ENCODE assay signal across 15 cellular contexts in the genomic region with DNA sequence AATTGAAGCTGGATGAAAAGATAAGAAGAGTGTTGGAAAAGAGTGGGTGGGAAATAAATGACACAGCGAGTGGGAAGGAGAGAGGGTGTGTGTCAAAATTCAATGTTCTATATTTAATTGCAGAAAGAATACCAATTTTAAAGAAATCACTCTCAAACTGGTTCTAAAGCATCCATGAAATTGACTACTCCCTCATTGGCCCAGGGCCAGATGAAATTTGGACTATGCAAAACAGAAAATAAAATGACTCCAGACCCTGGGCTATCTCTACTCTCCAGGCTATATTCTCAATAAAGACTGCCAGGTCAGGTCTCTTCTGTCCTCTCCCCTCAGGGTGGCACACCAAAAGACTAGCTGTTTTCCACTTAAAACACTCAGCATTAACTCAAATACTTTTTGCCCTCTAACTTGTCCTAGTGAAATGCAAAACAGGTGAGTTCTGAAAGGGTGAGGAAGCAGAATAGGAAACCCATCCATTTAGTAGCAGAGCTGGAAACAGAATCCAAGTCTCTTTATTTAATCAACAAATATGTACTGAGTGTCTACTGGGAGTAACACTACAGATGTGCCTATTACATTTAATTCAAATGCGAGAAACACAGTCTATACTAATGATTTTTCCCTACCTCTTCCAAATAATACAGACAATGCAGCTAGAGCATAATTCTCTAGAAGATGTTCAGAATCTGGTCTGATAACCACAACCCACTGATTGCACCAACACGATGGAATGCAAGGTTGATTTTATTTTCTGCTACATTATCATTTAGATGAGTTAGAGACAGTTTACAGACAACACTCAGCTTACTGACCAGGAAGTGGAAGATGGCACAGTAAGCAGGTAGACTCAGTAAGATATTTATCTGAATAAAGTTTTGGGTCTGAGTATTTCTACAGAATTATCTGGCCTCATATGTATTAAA. TPM values are rescaled to one million over a fixed set of nuclear protein-coding genes. Genes with fewer than 3 reads are reported as not detected.
DNase-seq lines count a peak whose midpoint lies in the region; ATAC-seq and TF ChIP-seq lines count a peak whose summit lies in the region.
"Had no signal": no experiment of that assay in that cellular context is flagged by ENCODE, and none has a peak within 500 bp of the region (broad histone marks: within the 10 kb centered on the region; RNA-seq: fewer than 3 reads in every experiment).

No MANE protein-coding gene starts in this region.

- TF ChIP-seq CTCF in OCI-LY3 (IDR thresholded peaks at IDR 0.05; ENCODE audit: low read depth, low read length), result no peak
- TF ChIP-seq CTCF in fibroblast of mammary gland (conservative IDR thresholded peaks at IDR 0.05; ENCODE audit: control insufficient read depth, insufficient read depth, low read depth, low read length), result no peak
- TF ChIP-seq CTCF in progenitor cell of endocrine pancreas (IDR thresholded peaks at IDR 0.05; ENCODE audit: unreplicated experiment), result no peak

- H3K4me3 Mint-ChIP-seq in progenitor cell of endocrine pancreas (ENCODE audit: low read depth), result no peak overlapping the region
- H3K4me3 Mint-ChIP-seq: activated T-cell treated with anti-CD3 and anti-CD28 coated beads, Interleukin-2, amount 50 U/mL, for 72 hours had no signal

- peak overlapping the region; percentile 47 for H3K27ac Mint-ChIP-seq in progenitor cell of endocrine pancreas
- H3K27ac Mint-ChIP-seq: activated T-cell treated with anti-CD3 and anti-CD28 coated beads, Interleukin-2, amount 50 U/mL, for 72 hours had no signal

- 78 to 83% methylated on average over 3 of the region's 3 CpGs for WGBS in GM23248 (ENCODE audit: low coverage in 1 of 2, low lambda C conversion rate in 2 of 2, missing lambda C conversion rate in 2 of 2), 2 experiments

- in situ Hi-C loops in GM23248 (cut with MboI), result no loop called here

- peaks cover 23% of the 10 kb centered on the region for H3K36me3 ChIP-seq in GM23248 (ENCODE audit: low read depth)
- H3K36me3 ChIP-seq in OCI-LY3 (replicated peaks; ENCODE audit: low read depth, low read length), result peaks cover 2% of the 10 kb centered on the region

- DNase-seq in GM23248, result peak; percentile 11
- peak; percentile 4 for DNase-seq in fibroblast of mammary gland (ENCODE audit: low read depth)
- no peak for DNase-seq in progenitor cell of endocrine pancreas (ENCODE audit: low spot score, unreplicated experiment)
- no peak for DNase-seq in NCI-H2081 (lab: John Stamatoyannopoulos, UW)
- no peak for DNase-seq in SW480 (ENCODE audit: low spot score)
- no peak for DNase-seq in DMS114 treated with DMSO at 0.1 percent for 48 hours (lab: John Stamatoyannopoulos, UW; ENCODE audit: unreplicated experiment)
- DNase-seq: activated CD4-positive, CD25-positive, alpha-beta regulatory T cell; activated T-cell treated with anti-CD3 and anti-CD28 coated beads, Interleukin-2, amount 50 U/mL, for 72 hours; SIG-M5 had no signal

- no peaks in the 10 kb centered on the region for H3K9me2 ChIP-seq in GM23248 (ENCODE audit: insufficient read depth)

- no peaks in the 10 kb centered on the region for H3K27me3 Mint-ChIP-seq in progenitor cell of endocrine pancreas

- H3K4me2 ChIP-seq in GM23248 (ENCODE audit: unreplicated experiment) (no peak overlapping the region), OCI-LY3 (ENCODE audit: low read length) (peak overlapping the region; percentile 63)

- no peaks in the 10 kb centered on the region for H3K9me3 ChIP-seq in GM23248 (ENCODE audit: low read depth)
- no peaks in the 10 kb centered on the region for H3K9me3 ChIP-seq in OCI-LY3 (ENCODE audit: insufficient read depth, low read length)
- H3K9me3 ChIP-seq: thoracic aorta had no signal

- peaks cover 13% of the 10 kb centered on the region for H3K36me3 Mint-ChIP-seq in progenitor cell of endocrine pancreas (ENCODE audit: insufficient read depth)

- peaks cover 15% of the 10 kb centered on the region; the same call in 1 of the 2 replicates for H3K4me1 ChIP-seq in GM23248 (ENCODE audit: insufficient read depth)
- peaks cover 22% of the 10 kb centered on the region for H3K4me1 ChIP-seq in OCI-LY3 (ENCODE audit: low read length)

- peaks cover 88% of the 10 kb centered on the region for H3K79me2 ChIP-seq in GM23248 (ENCODE audit: insufficient read depth)
- H3K79me2 ChIP-seq in OCI-LY3 (ENCODE audit: low read length), result peaks cover 20% of the 10 kb centered on the region; the same call in 1 of the 2 replicates

- peaks cover 23% of the 10 kb centered on the region for H3K4me1 Mint-ChIP-seq in progenitor cell of endocrine pancreas (ENCODE audit: low read depth)

- H3K27ac ChIP-seq in GM23248 (no peak overlapping the region), OCI-LY3 (ENCODE audit: low read length) (no peak overlapping the region)
- H3K27ac ChIP-seq: thoracic aorta had no signal

- H3K4me3 ChIP-seq in GM23248 (no peak overlapping the region), OCI-LY3 (ENCODE audit: low read length) (peak overlapping the region; percentile 22; the same call in 1 of the 2 replicates), fibroblast of mammary gland (ENCODE audit: control insufficient read depth, low read depth, low read length) (no peak overlapping the region)
- H3K4me3 ChIP-seq: cardiac muscle cell, thoracic aorta had no signal

- H3K27me3 ChIP-seq in GM23248 (replicated peaks; ENCODE audit: insufficient read depth) (no peaks in the 10 kb centered on the region), OCI-LY3 (ENCODE audit: low read depth, low read length) (no peaks in the 10 kb centered on the region)
- H3K27me3 ChIP-seq: cardiac muscle cell had no signal

- H3F3A ChIP-seq in GM23248 (ENCODE audit: insufficient read depth), result 0 out of 2 replicates have a peak, but pooled peaks cover 11% of the 10 kb centered on the region

- H3K9me3 Mint-ChIP-seq in progenitor cell of endocrine pancreas (ENCODE audit: low read depth), result no peaks in the 10 kb centered on the region
- H3K9me3 Mint-ChIP-seq: activated T-cell treated with anti-CD3 and anti-CD28 coated beads, Interleukin-2, amount 50 U/mL, for 72 hours had no signal

- H3K9ac ChIP-seq in GM23248, result no peak overlapping the region
- H3K9ac ChIP-seq in OCI-LY3 (ENCODE audit: low read length), result no peak overlapping the region

- H4K20me1 ChIP-seq in GM23248 (ENCODE audit: insufficient read depth), result peaks cover 14% of the 10 kb centered on the region; the same call in 1 of the 2 replicates
- H4K20me1 ChIP-seq in OCI-LY3 (ENCODE audit: insufficient read depth, low read length), result peaks cover 22% of the 10 kb centered on the region

- ATAC-seq in GM21529 (IDR thresholded peaks at IDR 0.05; ENCODE audit: unreplicated experiment), result no peak
- ATAC-seq: activated T-cell treated with anti-CD3 and anti-CD28 coated beads, Interleukin-2, amount 50 U/mL, for 72 hours; sciatic nerve had no signal

- H2AFZ ChIP-seq in GM23248, result no peak overlapping the region
- no peak overlapping the region for H2AFZ ChIP-seq in OCI-LY3 (ENCODE audit: low read depth, low read length)

RNA-seq across cellular contexts. Expression of gene EFCAB9, which starts 42.1 kb away (rescaled TPM):
- total RNA-seq in GM23248 (2014; rRNA removed; shearing (Covaris generic)), result not detected in 2 replicates
- not detected in 2 replicates for polyA plus RNA-seq in GM23248 (2016; fragmentation: Nextera tagmentation; extraction: Ambion mirVana)
- not detected in 2 replicates for total RNA-seq in progenitor cell of endocrine pancreas
- total RNA-seq: activated T-cell treated with anti-CD3 and anti-CD28 coated beads, Interleukin-2, amount 50 U/mL, for 72 hours; cardiac muscle cell; mononuclear cell; sciatic nerve; thoracic aorta had no signal
- polyA plus RNA-seq: cardiac muscle cell had no signal

RNA-seq across cellular contexts. Expression of gene UBTD2, which starts 47.5 kb away (rescaled TPM):
- total RNA-seq in GM23248 (2014; rRNA removed; shearing (Covaris generic)), result 36.4 and 41.4 TPM in 2 replicates
- 16.7 and 17.3 TPM in 2 replicates for polyA plus RNA-seq in GM23248 (2016; fragmentation: Nextera tagmentation; extraction: Ambion mirVana)
- total RNA-seq in progenitor cell of endocrine pancreas, result 69.6 and 72.7 TPM in 2 replicates

RNA-seq across cellular contexts. Expression of gene STK10, which starts 48.1 kb away (rescaled TPM):
- total RNA-seq in GM23248 (2014; rRNA removed; shearing (Covaris generic)), result 21.8 and 28.9 TPM in 2 replicates
- polyA plus RNA-seq in GM23248 (2016; fragmentation: Nextera tagmentation; extraction: Ambion mirVana), result 19.3 and 21.2 TPM in 2 replicates
- 18.1 and 18.3 TPM in 2 replicates for total RNA-seq in progenitor cell of endocrine pancreas

Comparison
In these comparisons a context has a peak if more than half of its experiments do, and no peak if none do; other contexts are left out.
1. DNase-seq: peak in GM23248 (single experiment) and fibroblast of mammary gland (single experiment); none in progenitor cell of endocrine pancreas (single experiment), NCI-H2081 (0 of 2), SW480 (single experiment) and DMS114 treated with DMSO at 0.1 percent for 48 hours (single experiment).